In the genomic region with DNA sequence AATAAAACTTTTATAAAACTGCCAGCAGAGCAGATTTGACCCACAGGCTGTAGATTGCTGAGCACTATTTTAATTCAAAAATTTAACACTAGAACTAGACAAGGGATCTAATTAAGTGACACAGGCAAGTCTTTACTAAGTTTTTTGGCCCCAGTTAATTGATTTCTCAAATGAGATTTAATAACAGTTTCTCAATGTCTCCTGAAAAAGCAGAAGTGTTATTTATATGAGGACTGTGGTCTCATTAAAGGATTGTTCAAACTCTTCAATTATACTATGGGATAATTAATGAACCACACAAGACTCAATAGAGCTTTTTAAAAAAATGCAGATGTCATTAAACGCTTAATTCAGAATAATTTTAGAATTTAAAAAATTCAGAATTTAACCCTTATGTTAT, we compare ENCODE assay signal across 10 cellular contexts. TPM values are rescaled to one million over a fixed set of nuclear protein-coding genes. Genes with fewer than 3 reads are reported as not detected.
DNase-seq lines count a peak whose midpoint lies in the region; ATAC-seq and TF ChIP-seq lines count a peak whose summit lies in the region.
"Had no signal": no experiment of that assay in that cellular context is flagged by ENCODE, and none has a peak within 500 bp of the region (broad histone marks: within the 10 kb centered on the region; RNA-seq: fewer than 3 reads in every experiment).

No MANE protein-coding gene starts in this region.

- H3K9ac ChIP-seq in Karpas-422 (ENCODE audit: low read length) = peak overlapping the region; percentile 0

- H3K4me3 Mint-ChIP-seq in Caco-2 (ENCODE audit: unreplicated experiment) = peak overlapping the region; percentile 35
- H3K4me3 Mint-ChIP-seq in brain = peak overlapping the region; percentile 65 to 86 (median 77)

- peaks cover 13% of the 10 kb centered on the region for H3K36me3 Mint-ChIP-seq in Caco-2 (ENCODE audit: insufficient read depth, unreplicated experiment)
- H3K36me3 Mint-ChIP-seq in brain = no peaks in the 10 kb centered on the region
- H3K36me3 Mint-ChIP-seq: activated naive CD8-positive, alpha-beta T cell treated with anti-CD3 and anti-CD28 coated beads for 36 hours had no signal

- peak overlapping the region; percentile 99 for H3K4me2 ChIP-seq in Karpas-422 (ENCODE audit: low read depth, low read length, poor library complexity, severe bottlenecking)

- no peak overlapping the region for H3K27ac Mint-ChIP-seq in Caco-2 (ENCODE audit: unreplicated experiment)
- H3K27ac Mint-ChIP-seq in brain = peak overlapping the region in 3 of 5 experiments; percentile 58 to 91 (median 71)
- H3K27ac Mint-ChIP-seq: activated naive CD8-positive, alpha-beta T cell treated with anti-CD3 and anti-CD28 coated beads for 36 hours had no signal

- H3K27me3 ChIP-seq in Caco-2 (replicated peaks; ENCODE audit: control insufficient read depth, insufficient read depth, low read length) (no peaks in the 10 kb centered on the region), Karpas-422 (ENCODE audit: low read length) (no peaks in the 10 kb centered on the region), neuron (ENCODE audit: insufficient read depth, low read length) (no peaks in the 10 kb centered on the region)

- H2AFZ ChIP-seq in Karpas-422 (ENCODE audit: low read length) (no peak overlapping the region), neuron (ENCODE audit: low read depth, low read length) (no peak overlapping the region)

- H3K4me1 Mint-ChIP-seq in Caco-2 (ENCODE audit: low read depth, unreplicated experiment) (peaks cover 35% of the 10 kb centered on the region), brain (peaks cover 37% of the 10 kb centered on the region)

- no peaks in the 10 kb centered on the region for H3K9me2 ChIP-seq in Karpas-422 (replicated peaks; ENCODE audit: insufficient read depth, low read length)

- peaks cover 68% of the 10 kb centered on the region for H3K79me2 ChIP-seq in Karpas-422 (ENCODE audit: low read length)

- CTCF ChIA-PET in Caco-2 (lab: Charles Lee) = no interaction called here

- H4K20me1 ChIP-seq in Karpas-422 (ENCODE audit: insufficient read depth, low read depth, low read length) = no peaks in the 10 kb centered on the region

- H3K27ac ChIP-seq in Karpas-422 (ENCODE audit: low read length) = peak overlapping the region; percentile 20

- no peak overlapping the region; the same call in 1 of the 2 replicates for H3K4me3 ChIP-seq in Caco-2 (ENCODE audit: low read depth, low read length)
- H3K4me3 ChIP-seq in Karpas-422 (ENCODE audit: low read length) = peak overlapping the region; percentile 88
- peak overlapping the region; percentile 97 for H3K4me3 ChIP-seq in neuron (ENCODE audit: low read length)

- no peak for ATAC-seq in GM18520 (IDR thresholded peaks at IDR 0.05; ENCODE audit: unreplicated experiment)
- no peak for ATAC-seq in GM19455 (IDR thresholded peaks at IDR 0.05; ENCODE audit: unreplicated experiment)
- ATAC-seq: esophagus mucosa had no signal

- H3K4me1 ChIP-seq in Caco-2 (peaks cover 13% of the 10 kb centered on the region), Karpas-422 (ENCODE audit: low read length) (peaks cover 51% of the 10 kb centered on the region), neuron (ENCODE audit: insufficient read depth, low read length) (peaks cover 9% of the 10 kb centered on the region)

- DNase-seq in Caco-2 (no peak), Karpas-422 (peak; percentile 70), NCI-H1930 (lab: John Stamatoyannopoulos, UW) (no peak)
- DNase-seq: activated naive CD8-positive, alpha-beta T cell treated with anti-CD3 and anti-CD28 coated beads for 36 hours; midbrain had no signal

- TF ChIP-seq CTCF in Caco-2 (IDR thresholded peaks at IDR 0.05; ENCODE audit: insufficient read depth in 1 of 2, low read depth in 1 of 2, low read length in 1 of 2, severe bottlenecking in 1 of 2, unreplicated experiment in 1 of 2) (no peak), brain (conservative IDR thresholded peaks at IDR 0.05) (no peak)

- intact Hi-C loops in Caco-2 (cut with micrococcal nuclease; ENCODE audit: unreplicated experiment) = no loop called here

- H3K27me3 Mint-ChIP-seq in Caco-2 (ENCODE audit: insufficient read depth, unreplicated experiment) = no peaks in the 10 kb centered on the region
- peaks cover 6% of the 10 kb centered on the region for H3K27me3 Mint-ChIP-seq in brain
- H3K27me3 Mint-ChIP-seq: activated naive CD8-positive, alpha-beta T cell treated with anti-CD3 and anti-CD28 coated beads for 36 hours had no signal

- H3K9me3 ChIP-seq in Caco-2 (no peaks in the 10 kb centered on the region), Karpas-422 (ENCODE audit: low read length) (no peaks in the 10 kb centered on the region), neuron (ENCODE audit: low read length) (no peaks in the 10 kb centered on the region)

- POLR2A ChIA-PET in Caco-2 (lab: Charles Lee) = interaction anchor here (2.5 kb wide), 1 partner anchor 31 kb away, joined by 12 read pairs; no protein-coding TSS in a partner anchor

- H3K36me3 ChIP-seq in Caco-2 (ENCODE audit: control insufficient read depth, insufficient read depth, low read length) (no peaks in the 10 kb centered on the region), Karpas-422 (ENCODE audit: insufficient read depth, low read length) (no peaks in the 10 kb centered on the region), neuron (ENCODE audit: insufficient read depth, low read length) (no peaks in the 10 kb centered on the region)

- no TSS peak for BruUV-seq in Caco-2 (replicated peaks; lab: Mats Ljungman, UMichigan)

- no peaks in the 10 kb centered on the region for H3K9me3 Mint-ChIP-seq in Caco-2 (ENCODE audit: unreplicated experiment)
- no peaks in the 10 kb centered on the region for H3K9me3 Mint-ChIP-seq in brain
- H3K9me3 Mint-ChIP-seq: activated naive CD8-positive, alpha-beta T cell treated with anti-CD3 and anti-CD28 coated beads for 36 hours had no signal

RNA-seq across cellular contexts. Expression of a gene that starts 1.9 kb away (rescaled TPM):
- total RNA-seq in Caco-2 (2022) = 41.9 and 55.6 TPM in 2 replicates
- 19.3 and 47.4 TPM in 2 replicates for total RNA-seq in Karpas-422 (2014; rRNA removed; shearing (Covaris generic); ENCODE audit: low replicate concordance)
- polyA plus RNA-seq in brain (ENCODE audit: insufficient read depth, low read depth, low replicate concordance) = 6.7 TPM

RNA-seq across cellular contexts. Expression of a gene that starts 38.9 kb away (rescaled TPM):
- 16.5 and 20.0 TPM in 2 replicates for total RNA-seq in Caco-2 (2022)
- 54.7 and 86.1 TPM in 2 replicates for total RNA-seq in Karpas-422 (2014; rRNA removed; shearing (Covaris generic); ENCODE audit: low replicate concordance)
- 7.6 TPM for polyA plus RNA-seq in brain (ENCODE audit: insufficient read depth, low read depth, low replicate concordance)
